Comparison of ENCODE assay signal across 36 cellular contexts in the genomic region with DNA sequence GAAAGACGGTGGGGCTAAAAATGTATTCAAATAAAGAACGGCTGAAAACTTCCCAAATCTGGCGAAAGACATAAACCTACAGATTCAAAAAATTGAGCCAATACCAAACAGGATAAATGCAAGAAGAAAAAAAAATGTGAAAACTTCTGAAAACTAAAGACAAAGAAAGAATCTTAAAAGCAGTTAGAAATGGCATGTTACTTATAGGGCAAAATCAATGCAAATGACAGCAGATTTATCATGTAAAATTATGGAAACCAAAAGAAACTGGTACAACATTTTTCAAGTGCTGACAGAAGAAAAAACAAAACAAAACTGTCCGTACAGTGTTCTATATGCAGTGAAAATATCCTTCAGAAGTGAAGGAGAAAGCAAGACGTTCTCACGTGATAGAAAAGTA.
A peak's percentile ranks its signal among the peaks of the same experiment; 100 is the strongest.
DNase-seq lines count a peak whose midpoint lies in the region; ATAC-seq, FAIRE-seq and TF ChIP-seq lines count a peak whose summit lies in the region.
"Had no signal": no experiment of that assay in that cellular context is flagged by ENCODE, and none has a peak within 500 bp of the region (broad histone marks: within the 10 kb centered on the region; RNA-seq: fewer than 3 reads in every experiment).

No MANE protein-coding gene starts in this region.

- peaks cover 9 to 20% (median 12%) of the 10 kb centered on the region in 3 donors for H3K9me3 Mint-ChIP-seq in T-cell
- H3K9me3 Mint-ChIP-seq in activated T-helper 17 cell treated with anti-CD3 and anti-CD28 coated beads, Interleukin-2, amount 50 U/mL, for 72 hours: peaks cover 15% of the 10 kb centered on the region

- H3K79me2 ChIP-seq in GM23248 (ENCODE audit: insufficient read depth) (no peaks in the 10 kb centered on the region), endothelial cell of umbilical vein (ENCODE audit: control insufficient read depth, insufficient read depth, low read length) (no peaks in the 10 kb centered on the region)

- in situ Hi-C loops in GM23248 (cut with MboI): no loop called here

- H3K4me1 Mint-ChIP-seq in T-cell: no peaks in the 10 kb centered on the region
- no peaks in the 10 kb centered on the region for H3K4me1 Mint-ChIP-seq in activated T-helper 17 cell treated with anti-CD3 and anti-CD28 coated beads, Interleukin-2, amount 50 U/mL, for 72 hours
- H3K4me1 Mint-ChIP-seq: CD4-positive, CD25-positive, alpha-beta regulatory T cell; neural progenitor cell had no signal

- BruUV-seq in endothelial cell of umbilical vein (replicated peaks; lab: Mats Ljungman, UMichigan): no TSS peak

- WGBS in GM23248 (ENCODE audit: low coverage in 1 of 2, low lambda C conversion rate in 2 of 2, missing lambda C conversion rate in 2 of 2), 2 experiments: 89 to 90% methylated on average over 6 of the region's 6 CpGs

- no peaks in the 10 kb centered on the region for H3K27me3 Mint-ChIP-seq in T-cell
- H3K27me3 Mint-ChIP-seq in activated T-helper 17 cell treated with anti-CD3 and anti-CD28 coated beads, Interleukin-2, amount 50 U/mL, for 72 hours: no peaks in the 10 kb centered on the region
- H3K27me3 Mint-ChIP-seq: CD4-positive, CD25-positive, alpha-beta regulatory T cell; effector memory CD8-positive, alpha-beta T cell had no signal

- H3K36me3 Mint-ChIP-seq in T-cell: no peaks in the 10 kb centered on the region
- no peaks in the 10 kb centered on the region for H3K36me3 Mint-ChIP-seq in activated T-helper 17 cell treated with anti-CD3 and anti-CD28 coated beads, Interleukin-2, amount 50 U/mL, for 72 hours (ENCODE audit: low read depth)
- H3K36me3 Mint-ChIP-seq: CD4-positive, CD25-positive, alpha-beta regulatory T cell; neural progenitor cell had no signal

- H3K27ac ChIP-seq in GM23248 (no peak overlapping the region), endothelial cell of umbilical vein (ENCODE audit: insufficient read depth, low read depth, low read length) (no peak overlapping the region)
- H3K27ac ChIP-seq: A549, cardiac muscle cell, foreskin keratinocyte, heart left ventricle, left ventricle myocardium inferior, neural progenitor cell, thyroid gland, VCaP had no signal

- H3K4me3 Mint-ChIP-seq in T-cell: no peak overlapping the region
- H3K4me3 Mint-ChIP-seq in activated T-helper 17 cell treated with anti-CD3 and anti-CD28 coated beads, Interleukin-2, amount 50 U/mL, for 72 hours: no peak overlapping the region
- H3K4me3 Mint-ChIP-seq: CD4-positive, CD25-positive, alpha-beta regulatory T cell; effector memory CD8-positive, alpha-beta T cell; neural progenitor cell had no signal

- no peaks in the 10 kb centered on the region for H3K9me2 ChIP-seq in GM23248 (ENCODE audit: insufficient read depth)

- H3K9me3 ChIP-seq in GM23248 (ENCODE audit: low read depth) (no peaks in the 10 kb centered on the region), endothelial cell of umbilical vein (replicated peaks; ENCODE audit: control insufficient read depth, insufficient read depth, low read length) (no peaks in the 10 kb centered on the region)
- H3K9me3 ChIP-seq: thyroid gland had no signal

- H3K9ac ChIP-seq in GM23248: no peak overlapping the region
- no peak overlapping the region for H3K9ac ChIP-seq in endothelial cell of umbilical vein (replicated peaks; ENCODE audit: extremely low read depth, insufficient read depth, low read length)
- H3K9ac ChIP-seq: neural progenitor cell had no signal

- TF ChIP-seq POLR2A in endothelial cell of umbilical vein (IDR thresholded peaks at IDR 0.05; ENCODE audit: low read depth, low read length): no peak

- H3K36me3 ChIP-seq in GM23248 (ENCODE audit: low read depth): peaks cover 8% of the 10 kb centered on the region; the same call in 1 of the 2 replicates
- no peaks in the 10 kb centered on the region for H3K36me3 ChIP-seq in endothelial cell of umbilical vein (ENCODE audit: control insufficient read depth in 2 of 2, extremely low read depth in 1 of 2, insufficient read depth in 2 of 2, low read length in 2 of 2)
- H3K36me3 ChIP-seq: cardiac muscle cell, heart left ventricle, left ventricle myocardium inferior, neural progenitor cell, thyroid gland had no signal

- peaks cover 13% of the 10 kb centered on the region; the same call in 1 of the 2 replicates for H3F3A ChIP-seq in GM23248 (ENCODE audit: insufficient read depth)

- no peaks in the 10 kb centered on the region for H3K27me3 ChIP-seq in GM23248 (replicated peaks; ENCODE audit: insufficient read depth)
- no peaks in the 10 kb centered on the region for H3K27me3 ChIP-seq in endothelial cell of umbilical vein (ENCODE audit: control insufficient read depth in 2 of 2, insufficient read depth in 2 of 2, low read length in 2 of 2)
- H3K27me3 ChIP-seq: cardiac muscle cell, foreskin keratinocyte, heart left ventricle, neural progenitor cell, thyroid gland had no signal

- no peak for TF ChIP-seq CTCF in endothelial cell of umbilical vein (IDR thresholded peaks at IDR 0.05; ENCODE audit: extremely low read depth in 1 of 2, insufficient read depth in 1 of 2, low read depth in 1 of 2, low read length in 2 of 2)

- H4K20me1 ChIP-seq in GM23248 (ENCODE audit: insufficient read depth): no peaks in the 10 kb centered on the region
- H4K20me1 ChIP-seq in endothelial cell of umbilical vein (replicated peaks; ENCODE audit: control insufficient read depth, extremely low read depth, insufficient read depth, low read length): no peaks in the 10 kb centered on the region

- no peak for ATAC-seq in T-cell (replicated peaks in 1 of 4)
- ATAC-seq in activated T-helper 17 cell treated with anti-CD3 and anti-CD28 coated beads, Interleukin-2, amount 50 U/mL, for 72 hours (replicated peaks): no peak
- ATAC-seq: A549; activated naive CD4-positive, alpha-beta T cell treated with anti-CD3 and anti-CD28 coated beads, Interleukin-2, amount 50 U/mL, for 72 hours; effector memory CD8-positive, alpha-beta T cell; foreskin keratinocyte; heart left ventricle had no signal

- H3K4me3 ChIP-seq in GM23248: no peak overlapping the region
- H3K4me3 ChIP-seq in endothelial cell of umbilical vein (replicated peaks in 1 of 3; ENCODE audit: insufficient read depth in 1 of 3, low read depth in 1 of 3, low read length in 3 of 3): no peak overlapping the region
- H3K4me3 ChIP-seq: A549, cardiac muscle cell, heart left ventricle, left ventricle myocardium inferior, neural progenitor cell, thyroid gland had no signal

- peak; percentile 1 for DNase-seq in NCI-H1694 treated with DMSO at 0.1 percent for 48 hours (lab: John Stamatoyannopoulos, UW)
- DNase-seq in NCI-H1694 (lab: John Stamatoyannopoulos, UW): no peak
- DNase-seq in GM23248: peak; percentile 33
- DNase-seq in OCI-M1 (lab: John Stamatoyannopoulos, UW): peak; percentile 55
- peak; percentile 12 for DNase-seq in endothelial cell of umbilical vein (ENCODE audit: low read depth, low spot score)
- no peak for DNase-seq in T-cell
- DNase-seq in pons (ENCODE audit: low spot score): no peak
- DNase-seq: activated CD4-positive, alpha-beta T cell treated with anti-CD3 and anti-CD28 coated beads for 48 hours; activated CD8-positive, alpha-beta memory T cell treated with anti-CD3 and anti-CD28 coated beads for 24 hours; activated effector memory CD4-positive, alpha-beta T cell treated with Interleukin-2 at 50 U/mL for 16 hours; activated T-cell treated with anti-CD3 and anti-CD28 coated beads for 4 hours; AML-193; anterior cingulate cortex; CD4-positive, CD25-positive, alpha-beta regulatory T cell; cortex of kidney; effector memory CD8-positive, alpha-beta T cell; erythroblast; H7; heart left ventricle; left ventricle myocardium inferior; NCI-H1930; NCI-H226; NCI-H526 treated with DMSO at 0.1 percent for 48 hours; posterior cingulate gyrus; SHP77 treated with DMSO at 0.1 percent for 48 hours; stimulated activated CD4-positive, alpha-beta T cell treated with anti-CD3 and anti-CD28 coated beads, Interleukin-4, amount 100 ng/mL, for 1 hour; thyroid gland had no signal

- H3K9me1 ChIP-seq in endothelial cell of umbilical vein (replicated peaks; ENCODE audit: control insufficient read depth, extremely low read depth, insufficient read depth, low read length): no peaks in the 10 kb centered on the region

- CTCF ChIA-PET in endothelial cell of umbilical vein (lab: Charles Lee) (no interaction called here), T-cell (lab: Charles Lee) (no interaction called here)

- no peak overlapping the region for H3K27ac Mint-ChIP-seq in T-cell
- no peak overlapping the region for H3K27ac Mint-ChIP-seq in activated T-helper 17 cell treated with anti-CD3 and anti-CD28 coated beads, Interleukin-2, amount 50 U/mL, for 72 hours
- H3K27ac Mint-ChIP-seq: activated naive CD4-positive, alpha-beta T cell treated with anti-CD3 and anti-CD28 coated beads, Interleukin-2, amount 50 U/mL, for 72 hours; effector memory CD8-positive, alpha-beta T cell; neural progenitor cell had no signal

- POLR2A ChIA-PET in endothelial cell of umbilical vein (lab: Charles Lee): no interaction called here
- POLR2A ChIA-PET in T-cell (lab: Charles Lee): no interaction called here

- H2AFZ ChIP-seq in GM23248 (no peak overlapping the region), endothelial cell of umbilical vein (ENCODE audit: low read depth, low read length) (no peak overlapping the region)
- H2AFZ ChIP-seq: neural progenitor cell had no signal

- H3K4me1 ChIP-seq in GM23248 (ENCODE audit: insufficient read depth) (peaks cover 17% of the 10 kb centered on the region), endothelial cell of umbilical vein (ENCODE audit: control insufficient read depth, extremely low read depth, insufficient read depth, low read length) (no peaks in the 10 kb centered on the region)
- H3K4me1 ChIP-seq: A549, heart left ventricle, left ventricle myocardium inferior, neural progenitor cell, thyroid gland had no signal

- H3K4me2 ChIP-seq in GM23248 (ENCODE audit: unreplicated experiment) (no peak overlapping the region), endothelial cell of umbilical vein (ENCODE audit: insufficient read depth, low read length) (no peak overlapping the region)
- H3K4me2 ChIP-seq: A549, neural progenitor cell had no signal

- intact Hi-C loops in endothelial cell of umbilical vein (cut with micrococcal nuclease): no loop called here

- FAIRE-seq in endothelial cell of umbilical vein (lab: Jason Lieb, UNC): no peak
- FAIRE-seq: A549, keratinocyte, RCC 7860 had no signal

- dilution Hi-C loops in endothelial cell of umbilical vein (cut with MboI; ENCODE audit: extremely low pct_ligation_motif_present, low sequenced_read_pairs): no loop called here

TF ChIP-seq in endothelial cell of umbilical vein, 7 proteins besides CTCF, POLR2A, EP300 and RAD21 (continues in another document):
- TF ChIP-seq GATA2 (IDR thresholded peaks at IDR 0.05; ENCODE audit: insufficient read depth, insufficient read length, low read depth, low read length) (no peak), FOS (IDR thresholded peaks at IDR 0.05; ENCODE audit: borderline replicate concordance, insufficient read depth, low read length) (no peak), MYC (IDR thresholded peaks at IDR 0.05; ENCODE audit: low read depth, low read length) (no peak), EZH2 (IDR thresholded peaks at IDR 0.05; ENCODE audit: borderline replicate concordance, low read depth, low read length, severe bottlenecking) (no peak)
- TF ChIP-seq, protein P1, sequence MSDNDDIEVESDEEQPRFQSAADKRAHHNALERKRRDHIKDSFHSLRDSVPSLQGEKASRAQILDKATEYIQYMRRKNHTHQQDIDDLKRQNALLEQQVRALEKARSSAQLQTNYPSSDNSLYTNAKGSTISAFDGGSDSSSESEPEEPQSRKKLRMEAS (IDR thresholded peaks at IDR 0.05; ENCODE audit: insufficient read depth, insufficient read length): no peak

Comparison
In these comparisons a context has a peak if more than half of its experiments do, and no peak if none do; other contexts are left out.
1. DNase-seq: peak in NCI-H1694 treated with DMSO at 0.1 percent for 48 hours (single experiment), GM23248 (single experiment), OCI-M1 (single experiment) and endothelial cell of umbilical vein (single experiment); none in NCI-H1694 (single experiment), T-cell (0 of 34) and pons (single experiment).